Comparison of ENCODE assay signal across 21 cellular contexts in genomic region chr18:49581369-49581768, GRCh38. TPM values are rescaled to one million over a fixed set of nuclear protein-coding genes. Genes with fewer than 3 reads are reported as not detected.
"Had no signal": no experiment of that assay in that cellular context is flagged by ENCODE, and none has a peak within 500 bp of the region (broad histone marks: within the 10 kb centered on the region; RNA-seq: fewer than 3 reads in every experiment).

No MANE protein-coding gene starts in this region.

- H3K4me3 Mint-ChIP-seq: activated B cell treated with CpG ODN at 0.5 μM for 24 hours; activated CD4-positive, alpha-beta T cell treated with anti-CD3 and anti-CD28 coated beads, Interleukin-2, amount 10 ng/mL, durations not matched to agents 24 days and 14 days; activated naive CD8-positive, alpha-beta T cell; activated T-cell treated with anti-CD3 and anti-CD28 coated beads, Interleukin-2, amount 50 U/mL, for 72 hours; naive B cell had no signal

- H3K4me1 ChIP-seq: body of pancreas had no signal

- H3K27ac ChIP-seq: body of pancreas, coronary artery, hepatocyte, ovary, stomach, testis had no signal

- H3K9me3 Mint-ChIP-seq: activated B cell treated with CpG ODN at 0.5 μM for 24 hours; activated CD4-positive, alpha-beta T cell treated with anti-CD3 and anti-CD28 coated beads, Interleukin-2, amount 10 ng/mL, durations not matched to agents 24 days and 14 days; activated T-cell treated with anti-CD3 and anti-CD28 coated beads, Interleukin-2, amount 50 U/mL, for 72 hours had no signal

- H3K36me3 Mint-ChIP-seq: activated naive CD8-positive, alpha-beta T cell; naive B cell had no signal

- H3K27ac Mint-ChIP-seq: activated B cell treated with CpG ODN at 0.5 μM for 24 hours; activated CD4-positive, alpha-beta T cell treated with anti-CD3 and anti-CD28 coated beads, Interleukin-2, amount 10 ng/mL, durations not matched to agents 24 days and 14 days; activated naive CD8-positive, alpha-beta T cell; activated T-cell treated with anti-CD3 and anti-CD28 coated beads, Interleukin-2, amount 50 U/mL, for 72 hours; naive B cell had no signal

- H3K36me3 ChIP-seq: ovary had no signal

- ATAC-seq: activated T-cell treated with anti-CD3 and anti-CD28 coated beads, Interleukin-2, amount 50 U/mL, for 72 hours; body of pancreas; esophagus mucosa; left lobe of liver; sciatic nerve had no signal

- H3K4me1 Mint-ChIP-seq: activated B cell treated with CpG ODN at 0.5 μM for 24 hours; activated CD4-positive, alpha-beta T cell treated with anti-CD3 and anti-CD28 coated beads, Interleukin-2, amount 10 ng/mL, durations not matched to agents 24 days and 14 days; naive B cell had no signal

- H3K4me3 ChIP-seq: body of pancreas, coronary artery, hepatocyte, ovary, stomach, testis had no signal

- H3K9me3 ChIP-seq: body of pancreas, ovary, stomach, testis had no signal

- H3K27me3 ChIP-seq: body of pancreas, hepatocyte, ovary, stomach, testis had no signal

- DNase-seq: activated B cell treated with CpG ODN at 0.5 μM for 24 hours; activated CD4-positive, alpha-beta T cell treated with anti-CD3 and anti-CD28 coated beads, Interleukin-2, amount 10 ng/mL, durations not matched to agents 24 days and 14 days; activated CD8-positive, alpha-beta memory T cell treated with anti-CD3 and anti-CD28 coated beads, Interleukin-2, amount 50 U/mL, for 48 hours; activated gamma-delta T cell treated with Interleukin-2 at 50 U/mL for 16 hours; activated T-cell treated with anti-CD3 and anti-CD28 coated beads, Interleukin-2, amount 50 U/mL, for 72 hours; amniotic stem cell; body of pancreas; central memory CD4-positive, alpha-beta T cell; mammary epithelial cell; naive B cell; ovary; stomach; T-helper 9 cell; testis had no signal

RNA-seq across cellular contexts. Expression of gene LIPG, which starts 19.5 kb away (rescaled TPM):
- total RNA-seq: mononuclear cell had no signal
